ENCODE assay signal across 19 cellular contexts in the genomic region with DNA sequence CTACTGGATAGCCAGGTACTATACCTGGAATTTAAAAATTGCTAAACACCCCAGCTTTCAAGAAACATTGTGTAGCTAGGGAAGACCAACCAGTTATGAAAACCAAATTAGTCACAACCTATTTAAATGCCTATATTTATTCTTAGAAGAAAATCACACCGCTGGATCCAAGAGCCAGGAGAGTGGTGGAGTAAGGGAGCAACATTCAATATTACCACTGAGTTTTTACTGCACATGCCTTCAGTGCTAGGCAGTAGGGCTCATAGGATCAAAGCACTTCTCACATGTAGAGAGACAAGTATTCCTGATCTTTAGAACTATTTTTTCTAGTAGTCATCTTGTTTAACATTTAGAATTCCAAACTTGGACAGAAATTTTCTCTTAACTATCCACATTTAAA. TPM values are rescaled to one million over a fixed set of nuclear protein-coding genes. Genes with fewer than 3 reads are reported as not detected.
DNase-seq lines count a peak whose midpoint lies in the region; ATAC-seq and TF ChIP-seq lines count a peak whose summit lies in the region.
"Had no signal": no experiment of that assay in that cellular context is flagged by ENCODE, and none has a peak within 500 bp of the region (broad histone marks: within the 10 kb centered on the region; RNA-seq: fewer than 3 reads in every experiment).

No MANE protein-coding gene starts in this region.

- intact Hi-C loops in CD4-positive, alpha-beta T cell (cut with DNase I, micrococcal nuclease), result no loop called here

- DNase-seq in activated naive CD4-positive, alpha-beta T cell treated with anti-CD3 and anti-CD28 coated beads, Interleukin-2, amount 10 ng/mL, durations not matched to agents 7 days and 5 days, result no peak
- DNase-seq in CD4-positive, alpha-beta T cell, result no peak
- no peak for DNase-seq in omental fat pad (ENCODE audit: low spot score)
- DNase-seq in DMS79 treated with DMSO at 0.1 percent for 48 hours (lab: John Stamatoyannopoulos, UW), result no peak
- DNase-seq in NCI-H1048 (lab: John Stamatoyannopoulos, UW), result no peak
- no peak for DNase-seq in activated T-cell treated with anti-CD3 and anti-CD28 coated beads, Interleukin-2, amount 50 U/mL, for 1 hour
- DNase-seq: C1 segment of cervical spinal cord, DMS53, HCEC 1CT, KBM-7, NCI-H187, NCI-H2227 treated with DMSO at 0.1 percent for 48 hours, NCI-H510A treated with DMSO at 0.1 percent for 48 hours, NCI-H774, SHP77 treated with DMSO at 0.1 percent for 48 hours, SK-N-SH had no signal

- H3K27me3 ChIP-seq in CD4-positive, alpha-beta T cell (ENCODE audit: control insufficient read depth, insufficient read depth, low read length), result no peaks in the 10 kb centered on the region

- H3K36me3 Mint-ChIP-seq in activated naive CD4-positive, alpha-beta T cell treated with anti-CD3 and anti-CD28 coated beads, Interleukin-2, amount 50 U/mL, for 24 hours, result peaks cover 11% of the 10 kb centered on the region
- peaks cover 40% of the 10 kb centered on the region for H3K36me3 Mint-ChIP-seq in activated naive CD4-positive, alpha-beta T cell treated with anti-CD3 and anti-CD28 coated beads, Interleukin-2, amount 10 ng/mL, durations not matched to agents 7 days and 5 days
- H3K36me3 Mint-ChIP-seq in CD4-positive, alpha-beta T cell (ENCODE audit: low read depth), result peaks cover 62% of the 10 kb centered on the region
- H3K36me3 Mint-ChIP-seq in activated T-helper 17 cell treated with anti-CD3 and anti-CD28 coated beads, Interleukin-2, amount 50 U/mL, for 72 hours (ENCODE audit: low read depth), result peaks cover 49% of the 10 kb centered on the region

- no peaks in the 10 kb centered on the region for H3K9me3 ChIP-seq in CD4-positive, alpha-beta T cell (ENCODE audit: control insufficient read depth, low read length)
- H3K9me3 ChIP-seq: SK-N-SH had no signal

- POLR2A ChIA-PET in CD4-positive, alpha-beta T cell (lab: Charles Lee), result interaction anchor here (0.6 to 1.1 kb wide), 2 partner anchors 9 to 20 kb away, joined by 3 read pairs; no protein-coding TSS in a partner anchor

- H3K27me3 Mint-ChIP-seq in activated naive CD4-positive, alpha-beta T cell treated with anti-CD3 and anti-CD28 coated beads, Interleukin-2, amount 50 U/mL, for 24 hours, result no peaks in the 10 kb centered on the region
- no peaks in the 10 kb centered on the region for H3K27me3 Mint-ChIP-seq in activated naive CD4-positive, alpha-beta T cell treated with anti-CD3 and anti-CD28 coated beads, Interleukin-2, amount 10 ng/mL, durations not matched to agents 7 days and 5 days
- H3K27me3 Mint-ChIP-seq in CD4-positive, alpha-beta T cell, result no peaks in the 10 kb centered on the region
- H3K27me3 Mint-ChIP-seq in activated T-helper 17 cell treated with anti-CD3 and anti-CD28 coated beads, Interleukin-2, amount 50 U/mL, for 72 hours, result no peaks in the 10 kb centered on the region

- peak overlapping the region; percentile 83 for H3K27ac Mint-ChIP-seq in activated naive CD4-positive, alpha-beta T cell treated with anti-CD3 and anti-CD28 coated beads, Interleukin-2, amount 50 U/mL, for 24 hours
- no peak overlapping the region for H3K27ac Mint-ChIP-seq in activated naive CD4-positive, alpha-beta T cell treated with anti-CD3 and anti-CD28 coated beads, Interleukin-2, amount 10 ng/mL, durations not matched to agents 7 days and 5 days
- peak overlapping the region; percentile 61 for H3K27ac Mint-ChIP-seq in CD4-positive, alpha-beta T cell
- peak overlapping the region; percentile 31 for H3K27ac Mint-ChIP-seq in activated T-helper 17 cell treated with anti-CD3 and anti-CD28 coated beads, Interleukin-2, amount 50 U/mL, for 72 hours
- H3K27ac Mint-ChIP-seq: GM23338 had no signal

- peaks cover 74% of the 10 kb centered on the region for H3K4me1 Mint-ChIP-seq in activated naive CD4-positive, alpha-beta T cell treated with anti-CD3 and anti-CD28 coated beads, Interleukin-2, amount 50 U/mL, for 24 hours
- peaks cover 32% of the 10 kb centered on the region for H3K4me1 Mint-ChIP-seq in activated naive CD4-positive, alpha-beta T cell treated with anti-CD3 and anti-CD28 coated beads, Interleukin-2, amount 10 ng/mL, durations not matched to agents 7 days and 5 days
- H3K4me1 Mint-ChIP-seq in CD4-positive, alpha-beta T cell (ENCODE audit: low read depth), result peaks cover 81% of the 10 kb centered on the region
- H3K4me1 Mint-ChIP-seq in activated T-helper 17 cell treated with anti-CD3 and anti-CD28 coated beads, Interleukin-2, amount 50 U/mL, for 72 hours, result peaks cover 37% of the 10 kb centered on the region

- CTCF ChIA-PET in activated naive CD4-positive, alpha-beta T cell treated with anti-CD3 and anti-CD28 coated beads, Interleukin-2, amount 10 ng/mL, durations not matched to agents 7 days and 5 days (lab: Charles Lee), result interaction anchor here (1.2 kb wide), 1 partner anchor 11 kb away, joined by 3 read pairs; a partner anchor contains a TSS
- CTCF ChIA-PET in CD4-positive, alpha-beta T cell (lab: Charles Lee), result interaction anchor here (0.9 kb wide), 1 partner anchor 336 kb away, joined by 3 read pairs; no protein-coding TSS in a partner anchor

- TF ChIP-seq CTCF in CD4-positive, alpha-beta T cell (IDR thresholded peaks at IDR 0.05), result no peak
- no peak for TF ChIP-seq CTCF in omental fat pad (IDR thresholded peaks at IDR 0.05)

- peak overlapping the region; percentile 49 for H3K4me3 Mint-ChIP-seq in activated naive CD4-positive, alpha-beta T cell treated with anti-CD3 and anti-CD28 coated beads, Interleukin-2, amount 50 U/mL, for 24 hours
- no peak overlapping the region for H3K4me3 Mint-ChIP-seq in activated naive CD4-positive, alpha-beta T cell treated with anti-CD3 and anti-CD28 coated beads, Interleukin-2, amount 10 ng/mL, durations not matched to agents 7 days and 5 days
- no peak overlapping the region for H3K4me3 Mint-ChIP-seq in CD4-positive, alpha-beta T cell
- no peak overlapping the region for H3K4me3 Mint-ChIP-seq in activated T-helper 17 cell treated with anti-CD3 and anti-CD28 coated beads, Interleukin-2, amount 50 U/mL, for 72 hours
- H3K4me3 Mint-ChIP-seq: GM23338 had no signal

- no peak overlapping the region for H3K27ac ChIP-seq in CD4-positive, alpha-beta T cell (ENCODE audit: low read depth, low read length)

- no peak for ATAC-seq in CD4-positive, alpha-beta T cell (ENCODE audit: poor library complexity)
- ATAC-seq in activated T-helper 17 cell treated with anti-CD3 and anti-CD28 coated beads, Interleukin-2, amount 50 U/mL, for 72 hours (replicated peaks), result no peak
- ATAC-seq in omental fat pad (ENCODE audit: low FRiP score), result peak; percentile 40
- ATAC-seq: GM23338 had no signal

- no peaks in the 10 kb centered on the region for H3K9me3 Mint-ChIP-seq in activated naive CD4-positive, alpha-beta T cell treated with anti-CD3 and anti-CD28 coated beads, Interleukin-2, amount 50 U/mL, for 24 hours
- no peaks in the 10 kb centered on the region for H3K9me3 Mint-ChIP-seq in activated naive CD4-positive, alpha-beta T cell treated with anti-CD3 and anti-CD28 coated beads, Interleukin-2, amount 10 ng/mL, durations not matched to agents 7 days and 5 days
- no peaks in the 10 kb centered on the region for H3K9me3 Mint-ChIP-seq in CD4-positive, alpha-beta T cell
- no peaks in the 10 kb centered on the region for H3K9me3 Mint-ChIP-seq in activated T-helper 17 cell treated with anti-CD3 and anti-CD28 coated beads, Interleukin-2, amount 50 U/mL, for 72 hours
- H3K9me3 Mint-ChIP-seq: GM23338 had no signal

RNA-seq across cellular contexts. Expression of a gene that starts 11.2 kb away (rescaled TPM):
- 100 to 1,000 TPM; 305 to 323 TPM for total RNA-seq in CD4-positive, alpha-beta T cell
- 100 to 1,000 TPM in 1 of 2 donors, 10 to 100 TPM in 1; 75.7 to 108 TPM for total RNA-seq in activated T-helper 17 cell treated with anti-CD3 and anti-CD28 coated beads, Interleukin-2, amount 50 U/mL, for 72 hours
- total RNA-seq in omental fat pad, result 100 to 1,000 TPM; 455 to 728 (median 534) TPM

RNA-seq across cellular contexts. Expression of a gene that starts 59.4 kb away (rescaled TPM):
- 10 to 100 TPM; 14.9 to 18.4 TPM for total RNA-seq in CD4-positive, alpha-beta T cell
- 10 to 100 TPM; 28.9 to 37.3 TPM for total RNA-seq in activated T-helper 17 cell treated with anti-CD3 and anti-CD28 coated beads, Interleukin-2, amount 50 U/mL, for 72 hours
- total RNA-seq in omental fat pad, result 10 to 100 TPM; 26.5 to 42.6 (median 37.5) TPM
